Comparison of ENCODE assay signal across 8 cellular contexts in the genomic region with DNA sequence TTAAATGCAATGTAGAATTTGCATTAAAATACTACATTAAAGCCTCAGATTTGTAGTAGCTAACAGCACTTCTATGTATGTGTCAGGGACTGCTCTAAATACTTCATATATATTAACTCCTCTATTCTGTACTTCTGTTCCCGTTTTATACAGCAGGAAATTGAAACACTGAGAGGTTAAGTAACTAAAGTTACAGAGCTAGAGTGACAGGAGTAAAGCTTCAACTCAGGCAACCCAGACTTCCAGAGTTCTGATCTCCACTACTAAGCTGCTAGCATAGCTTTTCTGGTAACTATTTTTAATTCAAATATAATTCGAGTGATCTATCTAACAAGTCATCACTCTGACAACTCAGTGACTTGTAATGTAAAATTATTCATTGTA. TPM values are rescaled to one million over a fixed set of nuclear protein-coding genes. Genes with fewer than 3 reads are reported as not detected.
DNase-seq lines count a peak whose midpoint lies in the region; ATAC-seq, FAIRE-seq and TF ChIP-seq lines count a peak whose summit lies in the region.

No MANE protein-coding gene starts in this region.

- H3K36me3 ChIP-seq in SJSA1 (no peaks in the 10 kb centered on the region), gastrocnemius medialis (no peaks in the 10 kb centered on the region)

- H3K27ac ChIP-seq in A549: peak overlapping the region; percentile 18 to 76; a peak in 4 of 6 replicates
- peak overlapping the region; percentile 15; the same call in 1 of the 2 replicates for H3K27ac ChIP-seq in SJSA1
- H3K27ac ChIP-seq in gastrocnemius medialis: peak overlapping the region in 3 of 4 donors; percentile 71 to 78 (median 75)

- CTCF ChIA-PET in A549 (lab: Yijun Ruan, JAX): interaction anchor here (1.0 to 3.5 kb wide), 2 partner anchors 21 to 186 kb away, joined by 3 to 12 read pairs; no protein-coding TSS in a partner anchor

- ATAC-seq in A549 (peak; percentile 16 to 26; a peak in 3 of 6 replicates), GM19328 (IDR thresholded peaks at IDR 0.05; ENCODE audit: unreplicated experiment) (peak; percentile 1), gastrocnemius medialis (no peak)

- in situ Hi-C loops in gastrocnemius medialis (cut with MboI; ENCODE audit: low sequenced_read_pairs in 4 of 4): loop anchor here in 2 of 4 donors (25.0 kb wide), 2 partner anchors 550 to 575 kb away; no protein-coding TSS in a partner anchor

- H3K4me3 ChIP-seq in A549 (peak overlapping the region; percentile 43), SJSA1 (peak overlapping the region; percentile 48), fibroblast of villous mesenchyme (ENCODE audit: low read depth, low read length) (peak overlapping the region; percentile 88), gastrocnemius medialis (peak overlapping the region; percentile 68 to 85 (median 72))

- POLR2A ChIA-PET in A549 (lab: Yijun Ruan, JAX): interaction anchor here (1.1 kb wide), 1 partner anchor 29 kb away, joined by 3 read pairs; no protein-coding TSS in a partner anchor

- no peak for TF ChIP-seq RAD21 in A549 (conservative IDR thresholded peaks at IDR 0.05 in 1 of 2, IDR thresholded peaks at IDR 0.05 in 1 of 2)

- DNase-seq in A549 (ENCODE audit: low read depth in 1 of 2, low spot score in 1 of 2) (no peak), SJSA1 (ENCODE audit: low read depth in 1 of 2, low spot score in 2 of 2) (no peak), fibroblast of villous mesenchyme (ENCODE audit: low read depth) (peak; percentile 2), gastrocnemius medialis (no peak), LoVo (ENCODE audit: low spot score) (no peak)
- no peak for DNase-seq in stimulated activated naive CD4-positive, alpha-beta T cell treated with Interleukin-2 at 50 U/mL for 16 hours (lab: John Stamatoyannopoulos, UW)
- no peak for DNase-seq in effector CD4-positive, alpha-beta T cell

- 59% methylated on average over 2 of the region's 2 CpGs for WGBS in A549 (ENCODE audit: missing lambda C conversion rate)

- H3K4me1 ChIP-seq in A549 (peaks cover 18% of the 10 kb centered on the region), SJSA1 (replicated peaks) (peaks cover 22% of the 10 kb centered on the region; the same call in 1 of the 2 replicates), gastrocnemius medialis (peaks cover 24% of the 10 kb centered on the region in 2 donors)

- TF ChIP-seq EP300 in A549 (IDR thresholded peaks at IDR 0.05): no peak

- TF ChIP-seq CTCF in A549 (IDR thresholded peaks at IDR 0.05) (no peak), fibroblast of villous mesenchyme (IDR thresholded peaks at IDR 0.05; ENCODE audit: insufficient read depth, low read depth, low read length) (no peak), gastrocnemius medialis (IDR thresholded peaks at IDR 0.05 in 4 of 5, conservative IDR thresholded peaks at IDR 0.05 in 1 of 5) (no peak)

- TF ChIP-seq POLR2A in A549 (IDR thresholded peaks at IDR 0.05; ENCODE audit: low read length) (no peak), gastrocnemius medialis (IDR thresholded peaks at IDR 0.05) (no peak)

- no peaks in the 10 kb centered on the region for H3K9me3 ChIP-seq in A549
- H3K9me3 ChIP-seq in SJSA1 (replicated peaks): no peaks in the 10 kb centered on the region
- no peaks in the 10 kb centered on the region for H3K9me3 ChIP-seq in gastrocnemius medialis

- H3K27me3 ChIP-seq in SJSA1 (replicated peaks) (no peaks in the 10 kb centered on the region), gastrocnemius medialis (no peaks in the 10 kb centered on the region)

- H3K4me2 ChIP-seq in A549: peak overlapping the region; percentile 73

- intact Hi-C loops in gastrocnemius medialis (cut with DNase I; ENCODE audit: low total_unique reads): no loop called here

- FAIRE-seq in A549 (lab: Jason Lieb, UNC): no peak

TF ChIP-seq in A549, 52 proteins besides CTCF, POLR2A, EP300 and RAD21:
- TF ChIP-seq, protein P1, sequence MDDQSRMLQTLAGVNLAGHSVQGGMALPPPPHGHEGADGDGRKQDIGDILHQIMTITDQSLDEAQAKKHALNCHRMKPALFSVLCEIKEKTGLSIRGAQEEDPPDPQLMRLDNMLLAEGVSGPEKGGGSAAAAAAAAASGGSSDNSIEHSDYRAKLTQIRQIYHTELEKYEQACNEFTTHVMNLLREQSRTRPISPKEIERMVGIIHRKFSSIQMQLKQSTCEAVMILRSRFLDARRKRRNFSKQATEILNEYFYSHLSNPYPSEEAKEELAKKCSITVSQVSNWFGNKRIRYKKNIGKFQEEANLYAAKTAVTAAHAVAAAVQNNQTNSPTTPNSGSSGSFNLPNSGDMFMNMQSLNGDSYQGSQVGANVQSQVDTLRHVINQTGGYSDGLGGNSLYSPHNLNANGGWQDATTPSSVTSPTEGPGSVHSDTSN (IDR thresholded peaks at IDR 0.05): no peak
- no peak for TF ChIP-seq JUN (IDR thresholded peaks at IDR 0.05)
- TF ChIP-seq SMC3 (IDR thresholded peaks at IDR 0.05): no peak
- no peak for TF ChIP-seq KDM5A (IDR thresholded peaks at IDR 0.05)
- TF ChIP-seq GATA3 (IDR thresholded peaks at IDR 0.05; ENCODE audit: borderline replicate concordance): no peak
- no peak for TF ChIP-seq PHF8 (IDR thresholded peaks at IDR 0.05; ENCODE audit: borderline replicate concordance, low read depth)
- no peak for TF ChIP-seq NR3C1 (IDR thresholded peaks at IDR 0.05)
- TF ChIP-seq RCOR1 (IDR thresholded peaks at IDR 0.05; ENCODE audit: low read depth, low read length): no peak
- TF ChIP-seq, protein P2, sequence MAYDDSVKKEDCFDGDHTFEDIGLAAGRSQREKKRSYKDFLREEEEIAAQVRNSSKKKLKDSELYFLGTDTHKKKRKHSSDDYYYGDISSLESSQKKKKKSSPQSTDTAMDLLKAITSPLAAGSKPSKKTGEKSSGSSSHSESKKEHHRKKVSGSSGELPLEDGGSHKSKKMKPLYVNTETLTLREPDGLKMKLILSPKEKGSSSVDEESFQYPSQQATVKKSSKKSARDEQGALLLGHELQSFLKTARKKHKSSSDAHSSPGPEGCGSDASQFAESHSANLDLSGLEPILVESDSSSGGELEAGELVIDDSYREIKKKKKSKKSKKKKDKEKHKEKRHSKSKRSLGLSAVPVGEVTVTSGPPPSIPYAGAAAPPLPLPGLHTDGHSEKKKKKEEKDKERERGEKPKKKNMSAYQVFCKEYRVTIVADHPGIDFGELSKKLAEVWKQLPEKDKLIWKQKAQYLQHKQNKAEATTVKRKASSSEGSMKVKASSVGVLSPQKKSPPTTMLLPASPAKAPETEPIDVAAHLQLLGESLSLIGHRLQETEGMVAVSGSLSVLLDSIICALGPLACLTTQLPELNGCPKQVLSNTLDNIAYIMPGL (CRISPR knock-in tag; IDR thresholded peaks at IDR 0.05; ENCODE audit: borderline replicate concordance): no peak

RNA-seq across cellular contexts. Expression of a gene that starts 0.6 kb away (rescaled TPM):
- 17.0 and 21.2 TPM in 2 replicates for polyA plus RNA-seq in A549 (2011; rRNA removed)
- polyA plus RNA-seq in A549 (2012; cell fraction: cytosol; rRNA removed): 3.7 and 3.9 TPM in 2 replicates
- 4.9 and 5.5 TPM in 2 replicates for polyA plus RNA-seq in A549 (2012; cell fraction: nucleus; rRNA removed)
- 9.0 to 10.6 TPM (median 9.9 TPM) in 3 replicates for polyA plus RNA-seq in A549 (2017; fragmentation: RNase III; extraction: RNeasy Plus Mini Kit Qiagen cat#74134 plus additional on column Dnase treatment)
- 27.7 and 29.9 TPM in 2 replicates for polyA minus RNA-seq in A549 (2011; rRNA and poly(A)+ RNA removed)
- total RNA-seq in SJSA1 (2014; rRNA removed; shearing (Covaris generic)): 29.3 and 44.7 TPM in 2 replicates
- total RNA-seq in fibroblast of villous mesenchyme: 57.0 and 69.1 TPM in 2 replicates
- 100 to 1,000 TPM in 1 of 4 donors, 10 to 100 TPM in 3; 50.1 to 102 (median 60.4) TPM for total RNA-seq in gastrocnemius medialis

Comparison
In these comparisons a context has a peak if more than half of its experiments do, and no peak if none do; other contexts are left out.
1. ATAC-seq: peak in A549 (2 of 2) and GM19328 (single experiment); none in gastrocnemius medialis (0 of 2).
2. H3K27ac ChIP-seq: peak in every context shown above with its lines; median percentile 75 in gastrocnemius medialis; 47 in A549; 15 in SJSA1.
3. Peak in every context shown above with its lines, with median percentiles within 50 percentile points of each other: H3K4me3 ChIP-seq.